ENCODE assay signal across 16 cellular contexts in the genomic region with DNA sequence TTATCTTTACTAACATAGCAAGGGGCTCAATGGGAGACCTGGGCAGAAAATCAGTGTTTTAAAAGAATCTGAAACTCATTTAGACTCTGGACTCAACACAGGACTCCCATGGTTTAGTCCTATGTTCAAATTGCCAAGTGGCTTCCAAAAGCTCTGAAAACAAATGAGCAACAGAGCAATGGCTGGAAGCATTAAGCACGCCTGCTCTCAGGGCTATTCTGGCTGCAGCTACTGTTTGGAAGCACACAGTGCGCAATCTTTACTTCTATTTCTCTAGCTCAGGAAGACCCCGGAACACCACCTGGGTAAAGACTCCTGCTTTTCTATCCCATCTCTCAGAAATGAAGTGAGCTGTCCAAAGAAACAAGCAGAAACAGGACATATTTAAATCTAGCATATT.
"Had no signal": no experiment of that assay in that cellular context is flagged by ENCODE, and none has a peak within 500 bp of the region (broad histone marks: within the 10 kb centered on the region; RNA-seq: fewer than 3 reads in every experiment).

No MANE protein-coding gene starts in this region.

- H3K36me3 ChIP-seq: colonic mucosa had no signal

- H3K9me3 ChIP-seq: colonic mucosa, esophagus squamous epithelium, heart right ventricle, prostate gland, testis had no signal

- H3K4me3 ChIP-seq: colonic mucosa, esophagus squamous epithelium, heart right ventricle, prostate gland, testis had no signal

- H3K27me3 ChIP-seq: colonic mucosa, esophagus squamous epithelium, heart right ventricle, testis had no signal

- DNase-seq: activated CD4-positive, alpha-beta T cell treated with anti-CD3 and anti-CD28 coated beads, Interleukin-2, amount 50 U/mL, for 1 hour; activated CD4-positive, CD25-positive, alpha-beta regulatory T cell treated with anti-CD3 and anti-CD28 coated beads, Interleukin-2, amount 50 U/mL, for 72 hours; activated CD8-positive, alpha-beta memory T cell treated with anti-CD3 and anti-CD28 coated beads for 24 hours; activated gamma-delta T cell treated with Interleukin-2 at 50 U/mL for 16 hours; activated naive CD8-positive, alpha-beta T cell treated with anti-CD3 and anti-CD28 coated beads for 36 hours; amniotic stem cell; colonic mucosa; esophagus squamous epithelium; heart right ventricle; kidney glomerular epithelial cell; left ventricle myocardium superior; naive thymus-derived CD4-positive, alpha-beta T cell; right cardiac atrium; stimulated activated naive CD8-positive, alpha-beta T cell treated with anti-CD3 and anti-CD28 coated beads, Interleukin-15, Interleukin-2, amounts not matched to agents 100 U/mL and 50 U/mL, for 24 hours; testis had no signal

- H3K27ac ChIP-seq: colonic mucosa, esophagus squamous epithelium, heart right ventricle, prostate gland, testis had no signal

- H3K4me1 ChIP-seq: colonic mucosa had no signal

- ATAC-seq: heart right ventricle; left ventricle myocardium superior; naive thymus-derived CD4-positive, alpha-beta T cell; right cardiac atrium; stimulated activated naive CD8-positive, alpha-beta T cell treated with anti-CD3 and anti-CD28 coated beads, Interleukin-15, Interleukin-2, amounts not matched to agents 100 U/mL and 50 U/mL, for 24 hours had no signal
